In the genomic region with DNA sequence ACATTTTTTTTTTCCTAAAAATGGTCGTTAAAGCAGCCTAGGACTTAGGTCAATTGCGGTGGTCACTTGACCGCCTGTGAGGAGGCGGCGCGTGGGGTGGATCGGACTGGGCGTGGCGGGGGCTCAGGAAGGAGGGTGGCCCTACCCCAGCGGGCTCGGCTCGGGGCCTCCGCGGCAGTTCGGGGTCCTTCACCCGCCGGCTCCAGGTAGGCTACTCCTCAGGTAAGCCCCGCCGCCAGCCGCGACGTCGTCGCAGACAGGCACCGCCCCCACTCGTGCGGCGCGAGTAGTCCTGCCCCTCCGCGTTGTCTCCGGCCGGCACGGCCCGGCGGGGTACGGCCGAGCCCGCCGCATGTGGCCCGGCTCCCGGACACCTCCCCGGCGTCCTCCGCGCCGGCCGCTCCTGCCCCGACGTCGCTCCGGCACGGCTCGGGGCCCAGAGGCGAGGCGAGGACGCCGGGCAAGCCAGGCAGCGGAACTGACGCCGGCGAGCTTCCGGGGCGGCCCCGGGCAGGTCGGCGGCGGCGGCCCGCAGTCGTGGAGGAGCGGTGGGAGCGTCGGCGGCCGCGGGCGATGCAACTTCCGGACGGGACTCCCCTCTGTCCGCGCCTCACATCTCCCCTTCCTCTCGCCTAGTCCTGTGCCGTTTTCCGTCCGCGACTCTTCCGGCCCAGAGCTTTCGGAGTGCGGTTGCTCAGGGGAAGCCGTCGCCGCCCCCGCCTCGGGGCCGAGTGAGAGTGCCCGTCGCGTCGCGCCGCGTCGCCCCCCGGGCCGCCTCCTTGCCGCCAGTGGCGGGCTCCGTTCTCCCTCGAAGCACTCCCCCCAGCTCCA, we compare ENCODE assay signal across 1 cellular context.
TF ChIP-seq lines count a peak whose summit lies in the region.

A gene (plus strand): TSS at position 513 of the 831 bp plus-strand sequence. CDS start 322 bp downstream, outside the sequence.

TF ChIP-seq in HepG2, 621 proteins besides CTCF, POLR2A, EP300 and RAD21 (continued from another document):
- TF ChIP-seq SYNCRIP (IDR thresholded peaks at IDR 0.05; ENCODE audit: insufficient read depth, low read depth, low read length) (no peak), HDAC1 (CRISPR knock-in tag; IDR thresholded peaks at IDR 0.05) (peak; percentile 56), SOX5 (CRISPR knock-in tag; IDR thresholded peaks at IDR 0.05; ENCODE audit: borderline replicate concordance) (peak; percentile 28; the same call in 1 of the 2 replicates), GFI1 (CRISPR knock-in tag; IDR thresholded peaks at IDR 0.05; ENCODE audit: borderline replicate concordance) (0 out of 2 replicates have a peak, but pooled peaks have one; percentile 11), ZNF292 (CRISPR knock-in tag; IDR thresholded peaks at IDR 0.05; ENCODE audit: borderline replicate concordance, low read depth) (no peak), MEF2D (CRISPR knock-in tag; IDR thresholded peaks at IDR 0.05) (no peak; the same call in 1 of the 2 replicates), GABPA (IDR thresholded peaks at IDR 0.05; ENCODE audit: low read depth, low read length) (peak; percentile 97), GABPA (CRISPR knock-in tag; IDR thresholded peaks at IDR 0.05; ENCODE audit: low read depth) (peak; percentile 90), ZNF883 (CRISPR knock-in tag; IDR thresholded peaks at IDR 0.05; ENCODE audit: not compliant biosample characterization) (peak; percentile 55), KLF13 (CRISPR knock-in tag; IDR thresholded peaks at IDR 0.05) (no peak), SMARCE1 (IDR thresholded peaks at IDR 0.05; ENCODE audit: borderline replicate concordance) (no peak), ZNF501 (CRISPR knock-in tag; IDR thresholded peaks at IDR 0.05) (peak; percentile 81), MBNL3 (CRISPR knock-in tag; conservative IDR thresholded peaks at IDR 0.05) (no peak), IRF2 (CRISPR knock-in tag; IDR thresholded peaks at IDR 0.05) (0 out of 2 replicates have a peak, but pooled peaks have one; percentile 60), GABPB1 (CRISPR knock-in tag; IDR thresholded peaks at IDR 0.05) (peak; percentile 95), ZNF816 (CRISPR knock-in tag; IDR thresholded peaks at IDR 0.05; ENCODE audit: borderline replicate concordance) (peak; percentile 8; the same call in 1 of the 2 replicates), ZSCAN31 (CRISPR knock-in tag; IDR thresholded peaks at IDR 0.05; ENCODE audit: low read depth) (peak; percentile 44; the same call in 1 of the 2 replicates), YEATS2 (CRISPR knock-in tag; IDR thresholded peaks at IDR 0.05; ENCODE audit: borderline replicate concordance) (0 out of 2 replicates have a peak, but pooled peaks have one; percentile 53), TAF1 (CRISPR knock-in tag; IDR thresholded peaks at IDR 0.05) (peak; percentile 87), IKZF4 (CRISPR knock-in tag; IDR thresholded peaks at IDR 0.05; ENCODE audit: borderline replicate concordance, low read depth, not compliant biosample characterization) (peak; percentile 84), NRL (CRISPR knock-in tag; IDR thresholded peaks at IDR 0.05; ENCODE audit: borderline replicate concordance) (peak; percentile 82; the same call in 1 of the 2 replicates), RBM22 (optimal IDR thresholded peaks at IDR 0.05; ENCODE audit: low read length) (no peak), KLF15 (CRISPR knock-in tag; IDR thresholded peaks at IDR 0.05; ENCODE audit: borderline replicate concordance) (no peak), ZNF205 (CRISPR knock-in tag; IDR thresholded peaks at IDR 0.05) (peak; percentile 48; the same call in 1 of the 2 replicates), RELA (CRISPR knock-in tag; IDR thresholded peaks at IDR 0.05) (no peak)
- TF ChIP-seq, protein P1, sequence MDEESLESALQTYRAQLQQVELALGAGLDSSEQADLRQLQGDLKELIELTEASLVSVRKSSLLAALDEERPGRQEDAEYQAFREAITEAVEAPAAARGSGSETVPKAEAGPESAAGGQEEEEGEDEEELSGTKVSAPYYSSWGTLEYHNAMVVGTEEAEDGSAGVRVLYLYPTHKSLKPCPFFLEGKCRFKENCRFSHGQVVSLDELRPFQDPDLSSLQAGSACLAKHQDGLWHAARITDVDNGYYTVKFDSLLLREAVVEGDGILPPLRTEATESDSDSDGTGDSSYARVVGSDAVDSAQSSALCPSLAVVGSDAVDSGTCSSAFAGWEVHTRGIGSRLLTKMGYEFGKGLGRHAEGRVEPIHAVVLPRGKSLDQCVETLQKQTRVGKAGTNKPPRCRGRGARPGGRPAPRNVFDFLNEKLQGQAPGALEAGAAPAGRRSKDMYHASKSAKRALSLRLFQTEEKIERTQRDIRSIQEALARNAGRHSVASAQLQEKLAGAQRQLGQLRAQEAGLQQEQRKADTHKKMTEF (CRISPR knock-in tag; IDR thresholded peaks at IDR 0.05): 0 out of 2 replicates have a peak, but pooled peaks have one; percentile 55
- TF ChIP-seq, protein P2, sequence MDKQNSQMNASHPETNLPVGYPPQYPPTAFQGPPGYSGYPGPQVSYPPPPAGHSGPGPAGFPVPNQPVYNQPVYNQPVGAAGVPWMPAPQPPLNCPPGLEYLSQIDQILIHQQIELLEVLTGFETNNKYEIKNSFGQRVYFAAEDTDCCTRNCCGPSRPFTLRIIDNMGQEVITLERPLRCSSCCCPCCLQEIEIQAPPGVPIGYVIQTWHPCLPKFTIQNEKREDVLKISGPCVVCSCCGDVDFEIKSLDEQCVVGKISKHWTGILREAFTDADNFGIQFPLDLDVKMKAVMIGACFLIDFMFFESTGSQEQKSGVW (CRISPR knock-in tag; IDR thresholded peaks at IDR 0.05; ENCODE audit: borderline replicate concordance): peak; percentile 72; the same call in 1 of the 2 replicates
- TF ChIP-seq, protein P3, sequence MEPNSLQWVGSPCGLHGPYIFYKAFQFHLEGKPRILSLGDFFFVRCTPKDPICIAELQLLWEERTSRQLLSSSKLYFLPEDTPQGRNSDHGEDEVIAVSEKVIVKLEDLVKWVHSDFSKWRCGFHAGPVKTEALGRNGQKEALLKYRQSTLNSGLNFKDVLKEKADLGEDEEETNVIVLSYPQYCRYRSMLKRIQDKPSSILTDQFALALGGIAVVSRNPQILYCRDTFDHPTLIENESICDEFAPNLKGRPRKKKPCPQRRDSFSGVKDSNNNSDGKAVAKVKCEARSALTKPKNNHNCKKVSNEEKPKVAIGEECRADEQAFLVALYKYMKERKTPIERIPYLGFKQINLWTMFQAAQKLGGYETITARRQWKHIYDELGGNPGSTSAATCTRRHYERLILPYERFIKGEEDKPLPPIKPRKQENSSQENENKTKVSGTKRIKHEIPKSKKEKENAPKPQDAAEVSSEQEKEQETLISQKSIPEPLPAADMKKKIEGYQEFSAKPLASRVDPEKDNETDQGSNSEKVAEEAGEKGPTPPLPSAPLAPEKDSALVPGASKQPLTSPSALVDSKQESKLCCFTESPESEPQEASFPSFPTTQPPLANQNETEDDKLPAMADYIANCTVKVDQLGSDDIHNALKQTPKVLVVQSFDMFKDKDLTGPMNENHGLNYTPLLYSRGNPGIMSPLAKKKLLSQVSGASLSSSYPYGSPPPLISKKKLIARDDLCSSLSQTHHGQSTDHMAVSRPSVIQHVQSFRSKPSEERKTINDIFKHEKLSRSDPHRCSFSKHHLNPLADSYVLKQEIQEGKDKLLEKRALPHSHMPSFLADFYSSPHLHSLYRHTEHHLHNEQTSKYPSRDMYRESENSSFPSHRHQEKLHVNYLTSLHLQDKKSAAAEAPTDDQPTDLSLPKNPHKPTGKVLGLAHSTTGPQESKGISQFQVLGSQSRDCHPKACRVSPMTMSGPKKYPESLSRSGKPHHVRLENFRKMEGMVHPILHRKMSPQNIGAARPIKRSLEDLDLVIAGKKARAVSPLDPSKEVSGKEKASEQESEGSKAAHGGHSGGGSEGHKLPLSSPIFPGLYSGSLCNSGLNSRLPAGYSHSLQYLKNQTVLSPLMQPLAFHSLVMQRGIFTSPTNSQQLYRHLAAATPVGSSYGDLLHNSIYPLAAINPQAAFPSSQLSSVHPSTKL (CRISPR knock-in tag; IDR thresholded peaks at IDR 0.05): peak; percentile 26
- TF ChIP-seq, protein P4, sequence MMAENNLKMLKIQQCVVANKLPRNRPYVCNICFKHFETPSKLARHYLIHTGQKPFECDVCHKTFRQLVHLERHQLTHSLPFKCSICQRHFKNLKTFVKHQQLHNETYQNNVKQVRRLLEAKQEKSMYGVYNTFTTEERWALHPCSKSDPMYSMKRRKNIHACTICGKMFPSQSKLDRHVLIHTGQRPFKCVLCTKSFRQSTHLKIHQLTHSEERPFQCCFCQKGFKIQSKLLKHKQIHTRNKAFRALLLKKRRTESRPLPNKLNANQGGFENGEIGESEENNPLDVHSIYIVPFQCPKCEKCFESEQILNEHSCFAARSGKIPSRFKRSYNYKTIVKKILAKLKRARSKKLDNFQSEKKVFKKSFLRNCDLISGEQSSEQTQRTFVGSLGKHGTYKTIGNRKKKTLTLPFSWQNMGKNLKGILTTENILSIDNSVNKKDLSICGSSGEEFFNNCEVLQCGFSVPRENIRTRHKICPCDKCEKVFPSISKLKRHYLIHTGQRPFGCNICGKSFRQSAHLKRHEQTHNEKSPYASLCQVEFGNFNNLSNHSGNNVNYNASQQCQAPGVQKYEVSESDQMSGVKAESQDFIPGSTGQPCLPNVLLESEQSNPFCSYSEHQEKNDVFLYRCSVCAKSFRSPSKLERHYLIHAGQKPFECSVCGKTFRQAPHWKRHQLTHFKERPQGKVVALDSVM (CRISPR knock-in tag; IDR thresholded peaks at IDR 0.05): 0 out of 2 replicates have a peak, but pooled peaks have one; percentile 9
- TF ChIP-seq, protein P5, sequence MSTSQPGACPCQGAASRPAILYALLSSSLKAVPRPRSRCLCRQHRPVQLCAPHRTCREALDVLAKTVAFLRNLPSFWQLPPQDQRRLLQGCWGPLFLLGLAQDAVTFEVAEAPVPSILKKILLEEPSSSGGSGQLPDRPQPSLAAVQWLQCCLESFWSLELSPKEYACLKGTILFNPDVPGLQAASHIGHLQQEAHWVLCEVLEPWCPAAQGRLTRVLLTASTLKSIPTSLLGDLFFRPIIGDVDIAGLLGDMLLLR (CRISPR knock-in tag; IDR thresholded peaks at IDR 0.05): no peak
- TF ChIP-seq, protein P6, sequence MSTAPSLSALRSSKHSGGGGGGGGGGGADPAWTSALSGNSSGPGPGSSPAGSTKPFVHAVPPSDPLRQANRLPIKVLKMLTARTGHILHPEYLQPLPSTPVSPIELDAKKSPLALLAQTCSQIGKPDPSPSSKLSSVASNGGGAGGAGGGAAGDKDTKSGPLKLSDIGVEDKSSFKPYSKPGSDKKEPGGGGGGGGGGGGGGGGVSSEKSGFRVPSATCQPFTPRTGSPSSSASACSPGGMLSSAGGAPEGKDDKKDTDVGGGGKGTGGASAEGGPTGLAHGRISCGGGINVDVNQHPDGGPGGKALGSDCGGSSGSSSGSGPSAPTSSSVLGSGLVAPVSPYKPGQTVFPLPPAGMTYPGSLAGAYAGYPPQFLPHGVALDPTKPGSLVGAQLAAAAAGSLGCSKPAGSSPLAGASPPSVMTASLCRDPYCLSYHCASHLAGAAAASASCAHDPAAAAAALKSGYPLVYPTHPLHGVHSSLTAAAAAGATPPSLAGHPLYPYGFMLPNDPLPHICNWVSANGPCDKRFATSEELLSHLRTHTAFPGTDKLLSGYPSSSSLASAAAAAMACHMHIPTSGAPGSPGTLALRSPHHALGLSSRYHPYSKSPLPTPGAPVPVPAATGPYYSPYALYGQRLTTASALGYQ (CRISPR knock-in tag; IDR thresholded peaks at IDR 0.05): no peak
